Comparison of ENCODE assay signal across 8 cellular contexts in genomic region chr1:224356685-224357625, GRCh38. TPM values are rescaled to one million over a fixed set of nuclear protein-coding genes. Genes with fewer than 3 reads are reported as not detected.
A peak's percentile ranks its signal among the peaks of the same experiment; 100 is the strongest.
DNase-seq lines count a peak whose midpoint lies in the region; ATAC-seq and TF ChIP-seq lines count a peak whose summit lies in the region.

TSS of gene CNIH4 (plus strand) at chr1:224356879. CDS start at chr1:224356925, 46 bp downstream.

- H3K4me1 Mint-ChIP-seq in CD14-positive monocyte = peaks cover 30% of the 10 kb centered on the region
- H3K4me1 Mint-ChIP-seq in activated CD4-positive, alpha-beta memory T cell treated with anti-CD3 and anti-CD28 coated beads for 36 hours (ENCODE audit: low read depth) = peaks cover 27% of the 10 kb centered on the region

- H3K36me3 ChIP-seq in duodenal mucosa (ENCODE audit: control insufficient read depth in 1 of 2, insufficient read depth in 2 of 2, low read length in 2 of 2) (no peaks in the 10 kb centered on the region), right lobe of liver (no peaks in the 10 kb centered on the region)

- ATAC-seq in GM19397 (IDR thresholded peaks at IDR 0.05; ENCODE audit: unreplicated experiment) (peak; percentile 99), HG03571 (IDR thresholded peaks at IDR 0.05; ENCODE audit: unreplicated experiment) (peak; percentile 99), right lobe of liver (peak; percentile 97 to 99 (median 98))

- peaks cover 0 to 2% (median 0%) of the 10 kb centered on the region in 7 donors for H3K9me3 Mint-ChIP-seq in CD14-positive monocyte
- H3K9me3 Mint-ChIP-seq in activated CD4-positive, alpha-beta memory T cell treated with anti-CD3 and anti-CD28 coated beads for 36 hours = no peaks in the 10 kb centered on the region

- H3K4me1 ChIP-seq in duodenal mucosa (ENCODE audit: control insufficient read depth in 1 of 2, insufficient read depth in 2 of 2, low read length in 2 of 2) (peaks cover 31 to 33% of the 10 kb centered on the region in 2 donors), right lobe of liver (peaks cover 0 to 10% (median 3%) of the 10 kb centered on the region in 4 donors)

- TF ChIP-seq POLR2A in right lobe of liver (IDR thresholded peaks at IDR 0.05) = peak; percentile 81

- peak within 1 kb of the TSS; percentile 59 to 86 for H3K9ac ChIP-seq in duodenal mucosa (ENCODE audit: low read depth in 1 of 2, low read length in 2 of 2)

- DNase-seq in CD14-positive monocyte (ENCODE audit: low spot score) (peak; percentile 90), NCI-H82 (lab: John Stamatoyannopoulos, UW) (peak; percentile 100), right lobe of liver (peak; percentile 92 to 94 (median 92))
- DNase-seq in activated CD4-positive, alpha-beta memory T cell treated with anti-CD3 and anti-CD28 coated beads for 36 hours = peak; percentile 94
- DNase-seq in stimulated activated CD4-positive, alpha-beta T cell treated with anti-CD3 and anti-CD28 coated beads, Interleukin-4, amount 100 ng/mL, for 4 hours = peak; percentile 83 to 90

- peaks cover 11 to 26% of the 10 kb centered on the region in 2 donors for H3K36me3 Mint-ChIP-seq in CD14-positive monocyte
- H3K36me3 Mint-ChIP-seq in activated CD4-positive, alpha-beta memory T cell treated with anti-CD3 and anti-CD28 coated beads for 36 hours = peaks cover 3% of the 10 kb centered on the region

- no peaks in the 10 kb centered on the region for H3K27me3 Mint-ChIP-seq in CD14-positive monocyte (ENCODE audit: low read depth in 3 of 3)
- no peaks in the 10 kb centered on the region for H3K27me3 Mint-ChIP-seq in activated CD4-positive, alpha-beta memory T cell treated with anti-CD3 and anti-CD28 coated beads for 36 hours

- peak within 1 kb of the TSS; percentile 87 to 93 for H3K4me3 Mint-ChIP-seq in CD14-positive monocyte
- peak within 1 kb of the TSS; percentile 90 for H3K4me3 Mint-ChIP-seq in activated CD4-positive, alpha-beta memory T cell treated with anti-CD3 and anti-CD28 coated beads for 36 hours

- H3K27me3 ChIP-seq in duodenal mucosa (ENCODE audit: control insufficient read depth in 1 of 2, insufficient read depth in 2 of 2, low read length in 2 of 2) (no peaks in the 10 kb centered on the region), right lobe of liver (no peaks in the 10 kb centered on the region)

- intact Hi-C loops in CD14-positive monocyte (cut with micrococcal nuclease) (no loop called here), right lobe of liver (cut with DNase I) (no loop called here)
- intact Hi-C loops in activated CD4-positive, alpha-beta memory T cell treated with anti-CD3 and anti-CD28 coated beads for 36 hours (cut with micrococcal nuclease) = loop anchor here (1.0 to 5.0 kb wide), 8 partner anchors 11 to 365 kb away; partner anchors contain the start of genes FBXO28 and NVL

- CTCF ChIA-PET in activated CD4-positive, alpha-beta memory T cell treated with anti-CD3 and anti-CD28 coated beads for 36 hours (lab: Charles Lee) = interaction anchor here (1.0 to 2.3 kb wide), 5 partner anchors 9 to 241 kb away, joined by 3 to 10 read pairs (median 6); no protein-coding TSS in a partner anchor

- peak within 1 kb of the TSS; percentile 75 to 94 for H3K4me3 ChIP-seq in duodenal mucosa (ENCODE audit: low read depth in 1 of 2, low read length in 2 of 2)
- H3K4me3 ChIP-seq in right lobe of liver = peak within 1 kb of the TSS; percentile 87 to 97 (median 93)

- 2% methylated on average over 7 of the region's 78 CpGs for WGBS in right lobe of liver (ENCODE audit: insufficient coverage, low coverage, low lambda C conversion rate, missing lambda C conversion rate)

- peak within 1 kb of the TSS; percentile 85 for H3K27ac ChIP-seq in duodenal mucosa (ENCODE audit: low read depth, low read length)
- peak within 1 kb of the TSS; percentile 65 to 79 (median 74) for H3K27ac ChIP-seq in right lobe of liver

- POLR2A ChIA-PET in activated CD4-positive, alpha-beta memory T cell treated with anti-CD3 and anti-CD28 coated beads for 36 hours (lab: Charles Lee) = interaction anchor here (1.0 to 2.2 kb wide), 3 partner anchors 25 to 78 kb away, joined by 3 to 4 read pairs (median 4); partner anchors contain the start of gene WDR26

- H3K9me3 ChIP-seq in duodenal mucosa (ENCODE audit: control insufficient read depth in 1 of 2, low read length in 2 of 2) = no peaks in the 10 kb centered on the region
- no peaks in the 10 kb centered on the region for H3K9me3 ChIP-seq in right lobe of liver

- TF ChIP-seq CTCF in CD14-positive monocyte (IDR thresholded peaks at IDR 0.05) (peak; percentile 15), right lobe of liver (IDR thresholded peaks at IDR 0.05) (no peak)

- H3K27ac Mint-ChIP-seq in CD14-positive monocyte = peak within 1 kb of the TSS; percentile 92 to 95 (median 94)
- peak within 1 kb of the TSS; percentile 88 for H3K27ac Mint-ChIP-seq in activated CD4-positive, alpha-beta memory T cell treated with anti-CD3 and anti-CD28 coated beads for 36 hours

RNA-seq across cellular contexts. Expression of gene CNIH4, which starts in this region (rescaled TPM):
- polyA plus RNA-seq in CD14-positive monocyte = 100 to 1,000 TPM in 1 of 2 donors, 10 to 100 TPM in 1; 94.7 to 106 TPM
- 10 to 100 TPM; 48.3 to 51.6 TPM for total RNA-seq in activated CD4-positive, alpha-beta memory T cell treated with anti-CD3 and anti-CD28 coated beads for 36 hours
- total RNA-seq in right lobe of liver = 10 to 100 TPM in 5 of 6 experiments, 1 to 10 TPM in 1; 9.9 to 22.1 (median 18.1) TPM

Comparison
In these comparisons a context has a peak if more than half of its experiments do, and no peak if none do; other contexts are left out.
1. Peak in every context shown above with its lines: DNase-seq, ATAC-seq, H3K4me3 ChIP-seq and H3K27ac ChIP-seq.